In the genomic region with DNA sequence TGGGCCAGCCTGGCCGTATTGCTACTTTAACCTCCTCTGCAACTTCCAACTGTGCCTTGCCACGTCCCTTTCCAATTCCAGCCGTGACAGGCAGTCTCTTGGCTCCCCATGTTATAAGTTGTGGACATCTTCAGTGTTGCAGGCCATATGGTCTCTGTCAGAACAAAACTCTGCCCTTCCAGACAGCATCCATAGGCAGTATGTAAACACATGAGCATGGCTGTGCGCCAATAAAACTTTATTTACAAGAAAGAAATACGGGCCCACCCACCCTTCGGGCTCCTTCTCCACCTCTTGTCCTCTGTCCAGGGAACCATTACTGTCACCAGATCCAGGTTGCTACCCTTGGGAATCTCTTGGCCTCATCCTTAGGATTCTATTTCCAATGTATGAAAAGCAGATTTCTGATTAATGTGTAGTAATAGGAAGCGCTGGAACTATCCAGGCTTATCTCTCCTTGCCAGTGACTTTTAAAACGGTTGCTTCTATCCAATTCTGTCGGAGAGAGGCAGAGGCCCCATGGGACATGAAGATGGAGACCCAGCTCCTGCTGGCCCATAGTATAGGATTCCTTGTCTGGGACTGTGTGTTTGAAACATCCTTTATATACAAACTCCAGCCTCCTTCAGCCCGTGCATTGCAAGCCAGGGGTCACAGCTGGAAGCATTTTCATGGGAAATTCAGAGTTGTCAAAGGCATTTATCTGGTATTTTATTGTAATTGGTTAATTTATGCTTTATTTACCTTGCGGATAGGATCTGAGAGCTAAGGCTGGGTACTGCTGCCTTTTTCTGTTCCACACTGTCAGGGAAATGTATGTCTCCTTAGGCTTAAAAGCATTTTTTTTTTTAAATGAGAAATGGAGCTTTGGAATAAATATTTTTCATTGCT, we compare ENCODE assay signal across 3 cellular contexts.
A peak's percentile ranks its signal among the peaks of the same experiment; 100 is the strongest.
TF ChIP-seq lines count a peak whose summit lies in the region.

No MANE protein-coding gene starts in this region.

TF ChIP-seq in GM23338, 12 proteins besides CTCF, POLR2A, EP300 and RAD21:
- TF ChIP-seq STAT1 (IDR thresholded peaks at IDR 0.05; ENCODE audit: unreplicated experiment) (no peak), EZH2phosphoT487 (IDR thresholded peaks at IDR 0.05; ENCODE audit: unreplicated experiment) (no peak), JUNB (IDR thresholded peaks at IDR 0.05; ENCODE audit: unreplicated experiment) (no peak), REST (IDR thresholded peaks at IDR 0.05; ENCODE audit: unreplicated experiment) (no peak), CREB1 (CRISPR knock-in tag; IDR thresholded peaks at IDR 0.05; ENCODE audit: low read depth) (no peak), ZNF331 (CRISPR knock-in tag; IDR thresholded peaks at IDR 0.05; ENCODE audit: low read depth) (no peak)
- TF ChIP-seq, protein P1, sequence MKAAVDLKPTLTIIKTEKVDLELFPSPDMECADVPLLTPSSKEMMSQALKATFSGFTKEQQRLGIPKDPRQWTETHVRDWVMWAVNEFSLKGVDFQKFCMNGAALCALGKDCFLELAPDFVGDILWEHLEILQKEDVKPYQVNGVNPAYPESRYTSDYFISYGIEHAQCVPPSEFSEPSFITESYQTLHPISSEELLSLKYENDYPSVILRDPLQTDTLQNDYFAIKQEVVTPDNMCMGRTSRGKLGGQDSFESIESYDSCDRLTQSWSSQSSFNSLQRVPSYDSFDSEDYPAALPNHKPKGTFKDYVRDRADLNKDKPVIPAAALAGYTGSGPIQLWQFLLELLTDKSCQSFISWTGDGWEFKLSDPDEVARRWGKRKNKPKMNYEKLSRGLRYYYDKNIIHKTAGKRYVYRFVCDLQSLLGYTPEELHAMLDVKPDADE (IDR thresholded peaks at IDR 0.05) = no peak
TF ChIP-seq in GM23338: peak in this region for 0.

TF ChIP-seq in H1, 55 proteins besides CTCF, POLR2A, EP300 and RAD21:
- no peak for TF ChIP-seq RXRA (IDR thresholded peaks at IDR 0.05; ENCODE audit: insufficient read depth, low read depth, low read length)
- TF ChIP-seq CTBP2 (IDR thresholded peaks at IDR 0.05; ENCODE audit: borderline replicate concordance, insufficient read depth, insufficient read length, low read length) = no peak
- TF ChIP-seq JUN (IDR thresholded peaks at IDR 0.05; ENCODE audit: low read depth, low read length) = no peak
- TF ChIP-seq HDAC6 (IDR thresholded peaks at IDR 0.05; ENCODE audit: low read depth, low read length) = no peak
- TF ChIP-seq, protein P2, sequence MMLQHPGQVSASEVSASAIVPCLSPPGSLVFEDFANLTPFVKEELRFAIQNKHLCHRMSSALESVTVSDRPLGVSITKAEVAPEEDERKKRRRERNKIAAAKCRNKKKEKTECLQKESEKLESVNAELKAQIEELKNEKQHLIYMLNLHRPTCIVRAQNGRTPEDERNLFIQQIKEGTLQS (IDR thresholded peaks at IDR 0.05; ENCODE audit: insufficient read depth, low read depth, low read length) = no peak
- no peak for TF ChIP-seq GABPA (IDR thresholded peaks at IDR 0.05; ENCODE audit: borderline replicate concordance, insufficient read depth, low read length)
- no peak for TF ChIP-seq RNF2 (IDR thresholded peaks at IDR 0.05; ENCODE audit: borderline replicate concordance, low read depth, low read length, missing control alignments, poor library complexity, severe bottlenecking)
- no peak for TF ChIP-seq BACH1 (IDR thresholded peaks at IDR 0.05; ENCODE audit: low read length)
- TF ChIP-seq EGR1 (IDR thresholded peaks at IDR 0.05; ENCODE audit: borderline replicate concordance, low read depth, low read length) = no peak
- TF ChIP-seq E2F6 (IDR thresholded peaks at IDR 0.05) = no peak
- no peak for TF ChIP-seq TAF1 (IDR thresholded peaks at IDR 0.05; ENCODE audit: low read depth, low read length)
- TF ChIP-seq NANOG (IDR thresholded peaks at IDR 0.05; ENCODE audit: insufficient read depth, low read depth, low read length, poor library complexity, severe bottlenecking) = no peak
- no peak for TF ChIP-seq SP1 (IDR thresholded peaks at IDR 0.05; ENCODE audit: low read depth, low read length)
- TF ChIP-seq MAX (IDR thresholded peaks at IDR 0.05) = no peak
- no peak for TF ChIP-seq PHF8 (conservative IDR thresholded peaks at IDR 0.05; ENCODE audit: low read depth, low read length)

TF ChIP-seq in neural cell, 6 proteins besides CTCF, POLR2A, EP300 and RAD21:
- TF ChIP-seq REST (IDR thresholded peaks at IDR 0.05; ENCODE audit: borderline replicate concordance) (peak; percentile 5), SMC3 (conservative IDR thresholded peaks at IDR 0.05; ENCODE audit: poor library complexity) (no peak)
